In genomic region chr10:98106531-98106930, GRCh38 we compare ENCODE assay signal across 22 cellular contexts.
"Had no signal": no experiment of that assay in that cellular context is flagged by ENCODE, and none has a peak within 500 bp of the region (broad histone marks: within the 10 kb centered on the region; RNA-seq: fewer than 3 reads in every experiment).

No MANE protein-coding gene starts in this region.

- ATAC-seq: gastrocnemius medialis; heart left ventricle; left cardiac atrium; left lung; naive thymus-derived CD4-positive, alpha-beta T cell; right lobe of liver; stimulated activated naive B cell treated with anti-CD40 and anti-IgM and Interleukin-4, amounts not matched to agents 10 μg/mL and 1 μg/mL and 100 μg/mL, for 72 hours had no signal

- H3K9me3 ChIP-seq: gastrocnemius medialis, heart left ventricle, left lung, right lobe of liver, suprapubic skin, transverse colon, vagina had no signal

- H3K36me3 ChIP-seq: gastrocnemius medialis, heart left ventricle, left lung, neural progenitor cell, right lobe of liver, suprapubic skin, transverse colon, vagina had no signal

- H3K4me2 ChIP-seq: hepatocyte, neural progenitor cell had no signal

- H2AFZ ChIP-seq: hepatocyte, neural progenitor cell, parathyroid adenoma had no signal

- H3K79me2 ChIP-seq: hepatocyte, parathyroid adenoma had no signal

- H3K9ac ChIP-seq: neural progenitor cell, parathyroid adenoma had no signal

- H3K4me3 ChIP-seq: coronary artery, gastrocnemius medialis, heart left ventricle, hepatocyte, left lung, neural progenitor cell, right lobe of liver, suprapubic skin, transverse colon, vagina had no signal

- H3K27me3 ChIP-seq: gastrocnemius medialis, vagina had no signal

- H3K27ac ChIP-seq: coronary artery, gastrocnemius medialis, heart left ventricle, hepatocyte, left lung, neural progenitor cell, parathyroid adenoma, right lobe of liver, suprapubic skin, transverse colon, vagina had no signal

- H3K4me1 ChIP-seq: gastrocnemius medialis, heart left ventricle, left lung, parathyroid adenoma, right lobe of liver, suprapubic skin, transverse colon, vagina had no signal

- DNase-seq: dermis blood vessel endothelial cell; effector memory CD4-positive, alpha-beta T cell; gastrocnemius medialis; heart left ventricle; kidney; left cardiac atrium; left lung; mesendoderm; midbrain; naive thymus-derived CD4-positive, alpha-beta T cell; right lobe of liver; small intestine; stimulated activated CD4-positive, alpha-beta T cell treated with anti-CD3 and anti-CD28 coated beads, Interleukin-15, amount 100 ng/mL, for 24 hours; stimulated activated CD4-positive, alpha-beta T cell treated with anti-CD3 and anti-CD28 coated beads, Interleukin-2, amount 100 ng/mL, for 48 hours; stimulated activated naive B cell treated with anti-CD40 and anti-IgM and Interleukin-4, amounts not matched to agents 10 μg/mL and 1 μg/mL and 100 μg/mL, for 72 hours; transverse colon had no signal
